24 cellular contexts compared by ENCODE assay signal in genomic region chr10:56880541-56880940, GRCh38.
"Had no signal": no experiment of that assay in that cellular context is flagged by ENCODE, and none has a peak within 500 bp of the region (broad histone marks: within the 10 kb centered on the region; RNA-seq: fewer than 3 reads in every experiment).

No MANE protein-coding gene starts in this region.

- DNase-seq: activated CD4-positive, alpha-beta T cell treated with anti-CD3 and anti-CD28 coated beads for 48 hours; activated CD4-positive, alpha-beta T cell treated with anti-CD3 and anti-CD28 coated beads, Interleukin-2, amount 50 U/mL, for 48 hours; activated CD8-positive, alpha-beta memory T cell treated with anti-CD3 and anti-CD28 coated beads for 24 hours; activated effector memory CD4-positive, alpha-beta T cell treated with Interleukin-2 at 50 U/mL for 16 hours; activated naive CD4-positive, alpha-beta T cell treated with Interleukin-2 at 50 U/mL for 16 hours; activated naive CD8-positive, alpha-beta T cell treated with anti-CD3 and anti-CD28 coated beads for 36 hours; adrenal gland; aorta; body of pancreas; dorsolateral prefrontal cortex; effector memory CD4-positive, alpha-beta T cell; glutamatergic neuron; left ventricle myocardium superior; midbrain; naive thymus-derived CD4-positive, alpha-beta T cell; occipital lobe; psoas muscle; stimulated activated CD4-positive, alpha-beta T cell treated with anti-CD3 and anti-CD28 coated beads, Interleukin-1b, Interleukin-23, amount 100 ng/mL, for 48 hours; stimulated activated CD4-positive, alpha-beta T cell treated with anti-CD3 and anti-CD28 coated beads, Interleukin-4, amount 100 ng/mL, for 4 hours; stimulated activated CD8-positive, alpha-beta memory T cell treated with anti-CD3 and anti-CD28 coated beads, Interleukin-4, amount 100 ng/mL, for 48 hours; stimulated activated naive CD8-positive, alpha-beta T cell treated with anti-CD3 and anti-CD28 coated beads, Interleukin-15, amount 100 ng/mL, for 72 hours; substantia nigra; T1000; WERI-Rb-1 had no signal
